Comparison of ENCODE assay signal across 15 cellular contexts in genomic region chr16:56939801-56940200, GRCh38. TPM values are rescaled to one million over a fixed set of nuclear protein-coding genes. Genes with fewer than 3 reads are reported as not detected.
DNase-seq lines count a peak whose midpoint lies in the region; ATAC-seq and TF ChIP-seq lines count a peak whose summit lies in the region.
"Had no signal": no experiment of that assay in that cellular context is flagged by ENCODE, and none has a peak within 500 bp of the region (broad histone marks: within the 10 kb centered on the region; RNA-seq: fewer than 3 reads in every experiment).

No MANE protein-coding gene starts in this region.

- H3K9me3 ChIP-seq in Karpas-422 (ENCODE audit: low read length) (no peaks in the 10 kb centered on the region), SU-DHL-6 (ENCODE audit: insufficient read depth, low read length) (no peaks in the 10 kb centered on the region)
- H3K9me3 ChIP-seq: adrenal gland had no signal

- H3K9me3 Mint-ChIP-seq in naive B cell: no peaks in the 10 kb centered on the region

- H3K9ac ChIP-seq in Karpas-422 (ENCODE audit: low read length): no peak overlapping the region
- H3K9ac ChIP-seq in SU-DHL-6 (ENCODE audit: low read length): 0 out of 2 replicates have a peak overlapping the region, but pooled peaks have one; percentile 29

- H3K36me3 ChIP-seq in Karpas-422 (ENCODE audit: insufficient read depth, low read length) (peaks cover 88% of the 10 kb centered on the region), SU-DHL-6 (ENCODE audit: low read length) (peaks cover 74% of the 10 kb centered on the region)

- H3K4me1 Mint-ChIP-seq in naive B cell: peaks cover 30 to 69% (median 48%) of the 10 kb centered on the region in 3 donors

- no peak for TF ChIP-seq CTCF in SU-DHL-6 (IDR thresholded peaks at IDR 0.05; ENCODE audit: insufficient read depth, low read length, poor library complexity, severe bottlenecking)

- H3K27me3 ChIP-seq in Karpas-422 (ENCODE audit: low read length) (no peaks in the 10 kb centered on the region), SU-DHL-6 (ENCODE audit: low read length) (no peaks in the 10 kb centered on the region)
- H3K27me3 ChIP-seq: adrenal gland had no signal

- H3F3A ChIP-seq in SU-DHL-6 (ENCODE audit: insufficient read depth): peaks cover 88% of the 10 kb centered on the region

- H3K9me2 ChIP-seq in Karpas-422 (replicated peaks; ENCODE audit: insufficient read depth, low read length) (no peaks in the 10 kb centered on the region), SU-DHL-6 (replicated peaks; ENCODE audit: insufficient read depth, low read length) (no peaks in the 10 kb centered on the region)

- H3K27ac ChIP-seq in Karpas-422 (ENCODE audit: low read length) (peak overlapping the region; percentile 50), SU-DHL-6 (ENCODE audit: low read depth, low read length) (peak overlapping the region; percentile 83)
- H3K27ac ChIP-seq: adrenal gland, HL-60 had no signal

- DNase-seq in COR-L47 (lab: John Stamatoyannopoulos, UW) (peak; percentile 27), Karpas-422 (no peak), naive B cell (no peak), LoVo (ENCODE audit: low spot score) (no peak)
- DNase-seq in stimulated activated CD4-positive, alpha-beta T cell treated with anti-CD3 and anti-CD28 coated beads, Interleukin-15, amount 100 ng/mL, for 24 hours: no peak
- DNase-seq: activated CD4-positive, CD25-positive, alpha-beta regulatory T cell; adrenal gland; left colon; NCI-H1930; occipital lobe had no signal

- H3K36me3 Mint-ChIP-seq in naive B cell: peaks cover 31 to 33% of the 10 kb centered on the region in 2 donors

- H3K4me2 ChIP-seq in Karpas-422 (ENCODE audit: low read depth, low read length, poor library complexity, severe bottlenecking): peak overlapping the region; percentile 7
- peak overlapping the region; percentile 50 for H3K4me2 ChIP-seq in SU-DHL-6 (ENCODE audit: low read depth, low read length, poor library complexity, severe bottlenecking)

- H3K4me3 ChIP-seq in Karpas-422 (ENCODE audit: low read length) (no peak overlapping the region), SU-DHL-6 (ENCODE audit: insufficient read depth, low read length, poor library complexity, severe bottlenecking) (no peak overlapping the region)
- H3K4me3 ChIP-seq: adrenal gland had no signal

- peak overlapping the region in 4 of 6 donors; percentile 10 to 86 (median 79) for H3K27ac Mint-ChIP-seq in naive B cell

- ATAC-seq in naive B cell (ENCODE audit: low read depth in 2 of 2): no peak
- no peak for ATAC-seq in GM21825 (IDR thresholded peaks at IDR 0.05; ENCODE audit: unreplicated experiment)
- no peak for ATAC-seq in HG02970 (IDR thresholded peaks at IDR 0.05; ENCODE audit: low FRiP score, unreplicated experiment)

- peak overlapping the region in 2 of 8 donors; percentile 5 to 100 for H3K4me3 Mint-ChIP-seq in naive B cell

- H3K4me1 ChIP-seq in Karpas-422 (ENCODE audit: low read length): peaks cover 73% of the 10 kb centered on the region

- H3K27me3 Mint-ChIP-seq in naive B cell: no peaks in the 10 kb centered on the region

- H2AFZ ChIP-seq in Karpas-422 (ENCODE audit: low read length): no peak overlapping the region
- H2AFZ ChIP-seq in SU-DHL-6 (ENCODE audit: low read depth, low read length, severe bottlenecking): no peak overlapping the region

- H4K20me1 ChIP-seq in Karpas-422 (ENCODE audit: insufficient read depth, low read depth, low read length) (peaks cover 9% of the 10 kb centered on the region; the same call in 1 of the 2 replicates), SU-DHL-6 (ENCODE audit: low read depth, low read length) (peaks cover 26% of the 10 kb centered on the region; the same call in 1 of the 2 replicates)

- H3K79me2 ChIP-seq in Karpas-422 (ENCODE audit: low read length) (peaks cover 38% of the 10 kb centered on the region), SU-DHL-6 (ENCODE audit: insufficient read depth, low read length) (peaks cover 42% of the 10 kb centered on the region)

RNA-seq across cellular contexts. Expression of gene HERPUD1, which starts 7.9 kb away (rescaled TPM):
- 98.1 and 112 TPM in 2 replicates for total RNA-seq in Karpas-422 (2014; rRNA removed; shearing (Covaris generic); ENCODE audit: low replicate concordance)
- polyA plus RNA-seq in naive B cell (ENCODE audit: low read depth in 6 of 6): 1,000 to 10,000 TPM in 1 of 6 donors, 100 to 1,000 TPM in 5; 235 to 1,138 (median 264) TPM

RNA-seq across cellular contexts. Expression of gene CETP, which starts 21.9 kb away (rescaled TPM):
- 0.32 and 0.48 TPM in 2 replicates for total RNA-seq in Karpas-422 (2014; rRNA removed; shearing (Covaris generic); ENCODE audit: low replicate concordance)
- polyA plus RNA-seq in naive B cell (ENCODE audit: low read depth in 6 of 6): under 1 TPM in 4 of 6 donors, not detected in 2; 0.25 to 0.72 (median 0.27) TPM
- total RNA-seq: Daoy had no signal

RNA-seq across cellular contexts. Expression of gene NLRC5, which starts 49.6 kb away (rescaled TPM):
- 103 and 116 TPM in 2 replicates for total RNA-seq in Karpas-422 (2014; rRNA removed; shearing (Covaris generic); ENCODE audit: low replicate concordance)
- polyA plus RNA-seq in naive B cell (ENCODE audit: low read depth in 6 of 6): 10 to 100 TPM in 5 of 6 donors, 1 to 10 TPM in 1; 2.9 to 42.9 (median 29.9) TPM
